ENCODE assay signal across 8 cellular contexts in genomic region chr17:21043296-21044232, GRCh38. TPM values are rescaled to one million over a fixed set of nuclear protein-coding genes. Genes with fewer than 3 reads are reported as not detected.
DNase-seq lines count a peak whose midpoint lies in the region; ATAC-seq and TF ChIP-seq lines count a peak whose summit lies in the region.

No MANE protein-coding gene starts in this region.

- H3K4me1 ChIP-seq in Caco-2: no peaks in the 10 kb centered on the region
- H3K4me1 ChIP-seq in NT2/D1 (ENCODE audit: insufficient read depth, insufficient read length): peaks cover 4% of the 10 kb centered on the region
- H3K4me1 ChIP-seq in esophagus (ENCODE audit: control insufficient read depth in 2 of 2, insufficient read depth in 2 of 2, low read length in 1 of 2): peaks cover 2 to 3% of the 10 kb centered on the region in 2 donors

- TF ChIP-seq CTCF in Caco-2 (IDR thresholded peaks at IDR 0.05; ENCODE audit: insufficient read depth in 1 of 2, low read depth in 1 of 2, low read length in 1 of 2, severe bottlenecking in 1 of 2, unreplicated experiment in 1 of 2): peak; percentile 86 to 89

- peak overlapping the region; percentile 80 for H3K4me3 Mint-ChIP-seq in Caco-2 (ENCODE audit: unreplicated experiment)
- H3K4me3 Mint-ChIP-seq in naive thymus-derived CD8-positive, alpha-beta T cell: peak overlapping the region; percentile 74 to 96 (median 84)

- POLR2A ChIA-PET in Caco-2 (lab: Charles Lee): interaction anchor here (0.6 to 2.9 kb wide), 16 partner anchors 9 to 507 kb away, joined by 3 to 39 read pairs (median 4); partner anchors contain the start of gene TMEM11
- POLR2A ChIA-PET in naive thymus-derived CD8-positive, alpha-beta T cell (lab: Charles Lee): interaction anchor here (0.6 to 3.6 kb wide), 23 partner anchors 8 to 1802 kb away, joined by 3 to 37 read pairs (median 5); partner anchors contain the start of genes DHRS7B, NATD1 and TMEM11

- peaks cover 3% of the 10 kb centered on the region for H3K9me3 Mint-ChIP-seq in Caco-2 (ENCODE audit: unreplicated experiment)
- no peaks in the 10 kb centered on the region for H3K9me3 Mint-ChIP-seq in naive thymus-derived CD8-positive, alpha-beta T cell

- H3K36me3 ChIP-seq in Caco-2 (ENCODE audit: control insufficient read depth, insufficient read depth, low read length): 0 out of 2 replicates have a peak, but pooled peaks cover 1% of the 10 kb centered on the region
- H3K36me3 ChIP-seq in NT2/D1 (ENCODE audit: insufficient read depth, insufficient read length, low read length): peaks cover 8% of the 10 kb centered on the region
- H3K36me3 ChIP-seq in esophagus (ENCODE audit: control insufficient read depth in 2 of 2, insufficient read depth in 2 of 2, low read length in 1 of 2): no peaks in the 10 kb centered on the region

- H3K9me3 ChIP-seq in Caco-2: no peaks in the 10 kb centered on the region
- no peaks in the 10 kb centered on the region for H3K9me3 ChIP-seq in NT2/D1 (ENCODE audit: insufficient read depth, low read length)
- no peaks in the 10 kb centered on the region for H3K9me3 ChIP-seq in esophagus (ENCODE audit: control insufficient read depth in 2 of 2, insufficient read depth in 1 of 2, low read depth in 1 of 2, low read length in 1 of 2)

- CTCF ChIA-PET in Caco-2 (lab: Charles Lee): interaction anchor here (0.6 to 2.4 kb wide), 15 partner anchors 9 to 1707 kb away, joined by 3 to 37 read pairs (median 4); partner anchors contain the start of gene DHRS7B

- DNase-seq in Caco-2: peak; percentile 99
- DNase-seq in HS-27A (ENCODE audit: low read depth): peak; percentile 95
- peak; percentile 91 for DNase-seq in NT2/D1 (ENCODE audit: low read depth, low spot score)
- DNase-seq in activated CD8-positive, alpha-beta memory T cell treated with anti-CD3 and anti-CD28 coated beads, Interleukin-2, amount 50 U/mL, for 48 hours: peak; percentile 97
- DNase-seq in naive thymus-derived CD8-positive, alpha-beta T cell: peak; percentile 92 to 98 (median 96)
- DNase-seq in stimulated activated naive CD4-positive, alpha-beta T cell treated with Interleukin-2 at 50 U/mL for 16 hours (lab: John Stamatoyannopoulos, UW): peak; percentile 98

- intact Hi-C loops in Caco-2 (cut with micrococcal nuclease; ENCODE audit: unreplicated experiment): loop anchor here (1.0 kb wide), 1 partner anchor 56 kb away; no protein-coding TSS in a partner anchor

- H3K4me1 Mint-ChIP-seq in Caco-2 (ENCODE audit: low read depth, unreplicated experiment): peaks cover 9% of the 10 kb centered on the region
- H3K4me1 Mint-ChIP-seq in naive thymus-derived CD8-positive, alpha-beta T cell: peaks cover 12 to 40% (median 35%) of the 10 kb centered on the region in 4 donors

- H3K4me3 ChIP-seq in Caco-2 (ENCODE audit: low read depth, low read length) (peak overlapping the region; percentile 87), NT2/D1 (ENCODE audit: insufficient read length, low read depth) (peak overlapping the region; percentile 36), esophagus (ENCODE audit: low read depth in 1 of 2, low read length in 2 of 2) (peak overlapping the region; percentile 89 to 92)

- peak; percentile 83 for ATAC-seq in GM19467 (IDR thresholded peaks at IDR 0.05; ENCODE audit: unreplicated experiment)
- ATAC-seq in naive thymus-derived CD8-positive, alpha-beta T cell: peak; percentile 81 to 85

- H3K36me3 Mint-ChIP-seq in Caco-2 (ENCODE audit: insufficient read depth, unreplicated experiment): peaks cover 36% of the 10 kb centered on the region
- H3K36me3 Mint-ChIP-seq in naive thymus-derived CD8-positive, alpha-beta T cell: peaks cover 0 to 9% (median 0%) of the 10 kb centered on the region in 3 donors

- H3K9ac ChIP-seq in NT2/D1 (ENCODE audit: insufficient read length, low read depth): peak overlapping the region; percentile 81

- H3K27ac ChIP-seq in esophagus (ENCODE audit: low read depth in 2 of 2, low read length in 1 of 2): peak overlapping the region; percentile 95 to 98

- H3K27me3 Mint-ChIP-seq in Caco-2 (ENCODE audit: insufficient read depth, unreplicated experiment): no peaks in the 10 kb centered on the region
- no peaks in the 10 kb centered on the region for H3K27me3 Mint-ChIP-seq in naive thymus-derived CD8-positive, alpha-beta T cell

- BruUV-seq in Caco-2 (replicated peaks; lab: Mats Ljungman, UMichigan): TSS peak; percentile 76

- peak overlapping the region; percentile 71 for H3K27ac Mint-ChIP-seq in Caco-2 (ENCODE audit: unreplicated experiment)
- peak overlapping the region; percentile 85 to 97 (median 93) for H3K27ac Mint-ChIP-seq in naive thymus-derived CD8-positive, alpha-beta T cell

- no peaks in the 10 kb centered on the region for H3K27me3 ChIP-seq in Caco-2 (replicated peaks; ENCODE audit: control insufficient read depth, insufficient read depth, low read length)
- H3K27me3 ChIP-seq in NT2/D1 (ENCODE audit: insufficient read depth, insufficient read length): no peaks in the 10 kb centered on the region
- H3K27me3 ChIP-seq in esophagus (ENCODE audit: control insufficient read depth in 1 of 2, insufficient read depth in 2 of 2, low read length in 2 of 2): no peaks in the 10 kb centered on the region

- 3% methylated on average over 49 of the region's 50 CpGs for WGBS in esophagus, 2 donors

RNA-seq across cellular contexts. Expression of gene USP22, which starts 0.8 kb away (rescaled TPM):
- 255 and 267 TPM in 2 replicates for total RNA-seq in Caco-2 (2022)
- polyA plus RNA-seq in esophagus: 10 to 100 TPM; 19.6 to 29.9 TPM
- total RNA-seq in naive thymus-derived CD8-positive, alpha-beta T cell: 100 to 1,000 TPM; 149 to 155 TPM
- 10 to 100 TPM; 33.6 to 40.3 (median 34.3) TPM for polyA plus RNA-seq in naive thymus-derived CD8-positive, alpha-beta T cell

Comparison
In these comparisons a context has a peak if more than half of its experiments do, and no peak if none do; other contexts are left out.
1. Peak in every context shown above with its lines: DNase-seq, ATAC-seq, H3K4me3 ChIP-seq and H3K27ac ChIP-seq.
2. H3K4me3 ChIP-seq: peak in every context shown above with its lines; median percentile 90 in esophagus; 87 in Caco-2; 36 in NT2/D1.